10 cellular contexts compared by ENCODE assay signal in genomic region chr10:124672181-124672638, GRCh38.
DNase-seq lines count a peak whose midpoint lies in the region.
"Had no signal": no experiment of that assay in that cellular context is flagged by ENCODE, and none has a peak within 500 bp of the region (broad histone marks: within the 10 kb centered on the region; RNA-seq: fewer than 3 reads in every experiment).

No MANE protein-coding gene starts in this region.

- no peaks in the 10 kb centered on the region for H3K27me3 ChIP-seq in muscle layer of duodenum (ENCODE audit: low read depth, low read length)
- H3K27me3 ChIP-seq in thymus (ENCODE audit: control insufficient read depth, insufficient read depth), result no peaks in the 10 kb centered on the region

- DNase-seq in activated naive CD4-positive, alpha-beta T cell treated with anti-CD3 and anti-CD28 coated beads, Interleukin-2, amount 10 ng/mL, durations not matched to agents 7 days and 5 days, result no peak
- no peak for DNase-seq in activated naive CD4-positive, alpha-beta T cell treated with anti-CD3 and anti-CD28 coated beads, Interleukin-2, amount 50 U/mL, for 16 hours
- no peak for DNase-seq in activated effector memory CD4-positive, alpha-beta T cell treated with Interleukin-2 at 50 U/mL for 16 hours
- DNase-seq in SHP77 treated with DMSO at 0.1 percent for 48 hours (lab: John Stamatoyannopoulos, UW) (no peak), DMS 273 treated with DMSO at 0.1 percent for 48 hours (lab: John Stamatoyannopoulos, UW) (no peak)
- DNase-seq: activated naive CD8-positive, alpha-beta T cell treated with anti-CD3 and anti-CD28 coated beads, Interleukin-2, amount 10 ng/mL, durations not matched to agents 7 days and 5 days; kidney glomerular epithelial cell had no signal

- H3K4me3 Mint-ChIP-seq in activated naive CD4-positive, alpha-beta T cell treated with anti-CD3 and anti-CD28 coated beads, Interleukin-2, amount 10 ng/mL, durations not matched to agents 7 days and 5 days, result no peak overlapping the region
- H3K4me3 Mint-ChIP-seq in dendritic cell treated with granulocyte-macrophage colony-stimulating factor and Interleukin-4, amounts not matched to agents 40 ng/mL and 50 ng/mL, for 4 days, result no peak overlapping the region
- H3K4me3 Mint-ChIP-seq: activated naive CD8-positive, alpha-beta T cell treated with anti-CD3 and anti-CD28 coated beads, Interleukin-2, amount 10 ng/mL, durations not matched to agents 7 days and 5 days had no signal

- H3K36me3 ChIP-seq in muscle layer of duodenum (ENCODE audit: control insufficient read depth in 1 of 2, insufficient read depth in 2 of 2, low read length in 2 of 2) (peaks cover 0 to 5% of the 10 kb centered on the region in 2 donors), thymus (ENCODE audit: control insufficient read depth, insufficient read depth) (peaks cover 54% of the 10 kb centered on the region)

- intact Hi-C loops in dendritic cell treated with granulocyte-macrophage colony-stimulating factor and Interleukin-4, amounts not matched to agents 40 ng/mL and 50 ng/mL, for 4 days (cut with micrococcal nuclease), result no loop called here

- H3K4me1 ChIP-seq in muscle layer of duodenum (ENCODE audit: control insufficient read depth in 1 of 2, insufficient read depth in 2 of 2, low read length in 2 of 2) (peaks cover 15 to 69% of the 10 kb centered on the region in 2 donors), thymus (ENCODE audit: control insufficient read depth, insufficient read depth, low read length) (peaks cover 87% of the 10 kb centered on the region)

- H3K36me3 Mint-ChIP-seq in activated naive CD4-positive, alpha-beta T cell treated with anti-CD3 and anti-CD28 coated beads, Interleukin-2, amount 10 ng/mL, durations not matched to agents 7 days and 5 days, result peaks cover 49% of the 10 kb centered on the region
- peaks cover 82% of the 10 kb centered on the region for H3K36me3 Mint-ChIP-seq in dendritic cell treated with granulocyte-macrophage colony-stimulating factor and Interleukin-4, amounts not matched to agents 40 ng/mL and 50 ng/mL, for 4 days (ENCODE audit: low read depth)

- 95% methylated on average over 16 of the region's 16 CpGs for WGBS in thymus

- H3K9me3 ChIP-seq in muscle layer of duodenum (ENCODE audit: control insufficient read depth in 1 of 2, low read length in 2 of 2) (no peaks in the 10 kb centered on the region), thymus (ENCODE audit: control insufficient read depth) (no peaks in the 10 kb centered on the region)

- H3K27me3 Mint-ChIP-seq in activated naive CD4-positive, alpha-beta T cell treated with anti-CD3 and anti-CD28 coated beads, Interleukin-2, amount 10 ng/mL, durations not matched to agents 7 days and 5 days, result no peaks in the 10 kb centered on the region
- no peaks in the 10 kb centered on the region for H3K27me3 Mint-ChIP-seq in dendritic cell treated with granulocyte-macrophage colony-stimulating factor and Interleukin-4, amounts not matched to agents 40 ng/mL and 50 ng/mL, for 4 days
- H3K27me3 Mint-ChIP-seq: activated naive CD8-positive, alpha-beta T cell treated with anti-CD3 and anti-CD28 coated beads, Interleukin-2, amount 10 ng/mL, durations not matched to agents 7 days and 5 days had no signal

- peak overlapping the region; percentile 77 for H3K27ac Mint-ChIP-seq in activated naive CD4-positive, alpha-beta T cell treated with anti-CD3 and anti-CD28 coated beads, Interleukin-2, amount 10 ng/mL, durations not matched to agents 7 days and 5 days
- peak overlapping the region; percentile 81 for H3K27ac Mint-ChIP-seq in dendritic cell treated with granulocyte-macrophage colony-stimulating factor and Interleukin-4, amounts not matched to agents 40 ng/mL and 50 ng/mL, for 4 days
- H3K27ac Mint-ChIP-seq: activated naive CD8-positive, alpha-beta T cell treated with anti-CD3 and anti-CD28 coated beads, Interleukin-2, amount 10 ng/mL, durations not matched to agents 7 days and 5 days had no signal

- H3K4me1 Mint-ChIP-seq in activated naive CD4-positive, alpha-beta T cell treated with anti-CD3 and anti-CD28 coated beads, Interleukin-2, amount 10 ng/mL, durations not matched to agents 7 days and 5 days, result peaks cover 64% of the 10 kb centered on the region
- H3K4me1 Mint-ChIP-seq in dendritic cell treated with granulocyte-macrophage colony-stimulating factor and Interleukin-4, amounts not matched to agents 40 ng/mL and 50 ng/mL, for 4 days (ENCODE audit: low read depth), result peaks cover 79% of the 10 kb centered on the region

- CTCF ChIA-PET in activated naive CD4-positive, alpha-beta T cell treated with anti-CD3 and anti-CD28 coated beads, Interleukin-2, amount 10 ng/mL, durations not matched to agents 7 days and 5 days (lab: Charles Lee), result interaction anchor here (0.8 to 1.4 kb wide), 5 partner anchors 12 to 69 kb away, joined by 3 to 6 read pairs (median 4); no protein-coding TSS in a partner anchor

- H3K4me3 ChIP-seq in muscle layer of duodenum (ENCODE audit: low read depth in 1 of 2, low read length in 2 of 2), result no peak overlapping the region
- H3K4me3 ChIP-seq in thymus (ENCODE audit: low read length), result no peak overlapping the region

- peak overlapping the region; percentile 49 for H3K27ac ChIP-seq in muscle layer of duodenum (ENCODE audit: low read length)
- H3K27ac ChIP-seq in thymus (ENCODE audit: low read depth), result peak overlapping the region; percentile 69

- no peaks in the 10 kb centered on the region for H3K9me3 Mint-ChIP-seq in activated naive CD4-positive, alpha-beta T cell treated with anti-CD3 and anti-CD28 coated beads, Interleukin-2, amount 10 ng/mL, durations not matched to agents 7 days and 5 days
- H3K9me3 Mint-ChIP-seq in dendritic cell treated with granulocyte-macrophage colony-stimulating factor and Interleukin-4, amounts not matched to agents 40 ng/mL and 50 ng/mL, for 4 days, result no peaks in the 10 kb centered on the region
- H3K9me3 Mint-ChIP-seq: activated naive CD8-positive, alpha-beta T cell treated with anti-CD3 and anti-CD28 coated beads, Interleukin-2, amount 10 ng/mL, durations not matched to agents 7 days and 5 days had no signal
